20 cellular contexts compared by ENCODE assay signal in the genomic region with DNA sequence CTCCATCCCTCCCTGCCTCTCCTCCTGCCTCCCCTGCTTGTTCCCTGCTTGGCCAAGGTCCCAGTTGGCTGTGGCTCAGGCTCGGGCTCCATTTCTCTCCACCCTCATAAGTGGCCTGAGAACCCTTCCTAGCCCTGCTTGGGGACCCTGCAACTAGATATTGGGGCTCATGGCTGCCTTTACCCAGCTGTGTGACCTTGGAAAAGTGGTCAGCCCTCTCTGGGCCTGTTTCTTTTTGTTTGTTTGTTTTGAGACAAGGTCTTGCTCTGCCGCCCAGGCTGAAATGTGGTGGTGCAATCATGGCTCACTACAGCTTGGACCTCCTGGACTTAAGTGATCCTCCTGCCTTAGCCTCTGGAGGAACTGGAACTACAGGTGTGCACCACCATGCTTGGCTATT. TPM values are rescaled to one million over a fixed set of nuclear protein-coding genes. Genes with fewer than 3 reads are reported as not detected.
DNase-seq lines count a peak whose midpoint lies in the region; ATAC-seq, FAIRE-seq and TF ChIP-seq lines count a peak whose summit lies in the region.
"Had no signal": no experiment of that assay in that cellular context is flagged by ENCODE, and none has a peak within 500 bp of the region (broad histone marks: within the 10 kb centered on the region; RNA-seq: fewer than 3 reads in every experiment).

No MANE protein-coding gene starts in this region.

- no peaks in the 10 kb centered on the region for H3K79me2 ChIP-seq in HepG2 (ENCODE audit: insufficient read depth, low read length)
- H3K79me2 ChIP-seq in K562 (ENCODE audit: control insufficient read depth, insufficient read depth, low read length): no peaks in the 10 kb centered on the region

- H3K27ac ChIP-seq in HepG2 (ENCODE audit: extremely low read length, insufficient read depth, low read length) (no peak overlapping the region), right lobe of liver (no peak overlapping the region), K562 (ENCODE audit: extremely low read depth, low read depth, low read length) (no peak overlapping the region), mucosa of rectum (ENCODE audit: low read depth in 2 of 2, low read length in 2 of 2) (peak overlapping the region; percentile 86 to 87)
- H3K27ac ChIP-seq: 22Rv1; BLaER1 treated with 17β-estradiol and CSF1 and Interleukin-3, amounts not matched to agents 10 nM and 100 nM had no signal

- H3K4me3 ChIP-seq in HepG2 (replicated peaks in 1 of 3; ENCODE audit: insufficient read depth in 1 of 3, low read depth in 2 of 3, low read length in 3 of 3) (no peak overlapping the region), right lobe of liver (no peak overlapping the region), K562 (no peak overlapping the region), mucosa of rectum (ENCODE audit: low read length in 2 of 2) (no peak overlapping the region)
- H3K4me3 ChIP-seq: A549; BLaER1 treated with 17β-estradiol and CSF1 and Interleukin-3, amounts not matched to agents 10 nM and 100 nM; GM12878 had no signal

- ATAC-seq in HepG2 (no peak), right lobe of liver (no peak), K562 (no peak), HG03520 (IDR thresholded peaks at IDR 0.05; ENCODE audit: unreplicated experiment) (no peak), HG03521 (IDR thresholded peaks at IDR 0.05; ENCODE audit: unreplicated experiment) (no peak)
- ATAC-seq: A549; CD8-positive, alpha-beta T cell; GM12878 had no signal

- H3K9ac ChIP-seq in HepG2 (ENCODE audit: insufficient read depth, low read depth, low read length) (no peak overlapping the region), K562 (ENCODE audit: insufficient read depth in 1 of 2, low read depth in 2 of 2, low read length in 2 of 2) (peak overlapping the region in 1 of 2 experiments; percentile 30; a peak in 1 of 4 replicates), mucosa of rectum (ENCODE audit: low read depth in 1 of 2, low read length in 2 of 2) (no peak overlapping the region)
- H3K9ac ChIP-seq: BLaER1 treated with 17β-estradiol and CSF1 and Interleukin-3, amounts not matched to agents 10 nM and 100 nM had no signal

- TF ChIP-seq RAD21 in HepG2 (CRISPR knock-in tag; IDR thresholded peaks at IDR 0.05) (no peak), K562 (CRISPR knock-in tag; conservative IDR thresholded peaks at IDR 0.05 in 1 of 2, IDR thresholded peaks at IDR 0.05 in 1 of 2) (no peak)

- H3K36me3 ChIP-seq in HepG2 (replicated peaks in 1 of 2; ENCODE audit: control insufficient read depth in 1 of 2, insufficient read depth in 2 of 2, low read length in 2 of 2): no peaks in the 10 kb centered on the region
- no peaks in the 10 kb centered on the region for H3K36me3 ChIP-seq in right lobe of liver
- H3K36me3 ChIP-seq in K562 (ENCODE audit: control insufficient read depth, insufficient read depth, low read length): no peaks in the 10 kb centered on the region
- H3K36me3 ChIP-seq in mucosa of rectum (ENCODE audit: control insufficient read depth in 2 of 2, insufficient read depth in 2 of 2, low read length in 2 of 2): no peaks in the 10 kb centered on the region
- H3K36me3 ChIP-seq: BLaER1 treated with 17β-estradiol and CSF1 and Interleukin-3, amounts not matched to agents 10 nM and 100 nM had no signal

- DNase-seq in HepG2 (ENCODE audit: low spot score) (no peak), right lobe of liver (no peak), K562 (ENCODE audit: extremely low read depth in 1 of 4, low spot score in 3 of 4) (no peak), hippocampal formation (lab: John Stamatoyannopoulos, UW) (no peak), mucosa of gallbladder (ENCODE audit: low spot score) (no peak)
- DNase-seq: Calu3; CD8-positive, alpha-beta T cell; DMS79 treated with DMSO at 0.1 percent for 48 hours; EL; HCEC 1CT; KBM-7 had no signal

- H3K4me1 ChIP-seq in HepG2 (ENCODE audit: insufficient read depth, low read length) (peaks cover 49% of the 10 kb centered on the region), right lobe of liver (peaks cover 0 to 17% (median 3%) of the 10 kb centered on the region in 4 donors), K562 (replicated peaks in 1 of 2; ENCODE audit: control insufficient read depth in 2 of 2, insufficient read depth in 2 of 2, low read length in 2 of 2) (peaks cover 11 to 18% of the 10 kb centered on the region in 2 experiments; a peak in 4 of 5 replicates), mucosa of rectum (ENCODE audit: control insufficient read depth in 2 of 2, insufficient read depth in 2 of 2, low read length in 2 of 2) (peaks cover 16 to 24% of the 10 kb centered on the region in 2 donors)

- 14% methylated on average over 2 of the region's 2 CpGs for WGBS in HepG2 (ENCODE audit: low lambda C conversion rate)
- no CpG with 5 or more reads among the region's 2 CpGs for WGBS in right lobe of liver (ENCODE audit: insufficient coverage, low coverage, low lambda C conversion rate, missing lambda C conversion rate)
- WGBS in K562 (ENCODE audit: insufficient coverage, low coverage, missing lambda C conversion rate): 52% methylated on average over 2 of the region's 2 CpGs

- BruUV-seq in HepG2 (replicated peaks; lab: Mats Ljungman, UMichigan) (no TSS peak), K562 (replicated peaks; lab: Mats Ljungman, UMichigan) (no TSS peak)

- H2AFZ ChIP-seq in HepG2 (ENCODE audit: low read length) (no peak overlapping the region), K562 (ENCODE audit: low read depth, low read length) (no peak overlapping the region)

- H3K4me2 ChIP-seq in HepG2 (ENCODE audit: low read depth, low read length) (no peak overlapping the region), K562 (ENCODE audit: insufficient read depth, low read length) (no peak overlapping the region)

- FAIRE-seq in HepG2 (lab: Jason Lieb, UNC) (no peak), K562 (lab: Jason Lieb, UNC) (no peak)
- FAIRE-seq: A549, GM12878, H54 had no signal

- intact Hi-C loops in HepG2 (cut with micrococcal nuclease; ENCODE audit: unreplicated experiment): no loop called here
- intact Hi-C loops in right lobe of liver (cut with DNase I): no loop called here
- intact Hi-C loops in K562 (cut with micrococcal nuclease): no loop called here

- H3K9me3 ChIP-seq in HepG2 (ENCODE audit: low read length): no peaks in the 10 kb centered on the region
- H3K9me3 ChIP-seq in right lobe of liver: no peaks in the 10 kb centered on the region
- no peaks in the 10 kb centered on the region for H3K9me3 ChIP-seq in K562 (replicated peaks; ENCODE audit: control insufficient read depth, insufficient read depth, low read depth, low read length)
- no peaks in the 10 kb centered on the region for H3K9me3 ChIP-seq in mucosa of rectum (ENCODE audit: control insufficient read depth in 2 of 2, low read length in 2 of 2)
- H3K9me3 ChIP-seq: A549 had no signal

- TF ChIP-seq CTCF in HepG2 (CRISPR knock-in tag; IDR thresholded peaks at IDR 0.05) (no peak), right lobe of liver (IDR thresholded peaks at IDR 0.05) (no peak), K562 (IDR thresholded peaks at IDR 0.05 in 2 of 3, conservative IDR thresholded peaks at IDR 0.05 in 1 of 3; ENCODE audit: insufficient read depth in 2 of 3, low read depth in 1 of 3, low read length in 3 of 3) (no peak)

- CTCF ChIA-PET in HepG2 (lab: Yijun Ruan, JAX; ENCODE audit: low intra/inter-chr PET ratio, low total read pairs) (no interaction called here), K562 (lab: Yijun Ruan, JAX; ENCODE audit: low intra/inter-chr PET ratio) (no interaction called here)

- in situ Hi-C loops in HepG2 (cut with HindIII; ENCODE audit: extremely low pct_ligation_motif_present, low pct_unique_long_range_greater_than_20kb): no loop called here
- in situ Hi-C loops in K562 (cut with MboI): loop anchor here (25.0 kb wide), 1 partner anchor 1144 kb away; a partner anchor contains a TSS

- H3K27me3 ChIP-seq in HepG2 (ENCODE audit: control insufficient read depth in 1 of 2, insufficient read depth in 2 of 2, low read length in 2 of 2) (no peaks in the 10 kb centered on the region), right lobe of liver (no peaks in the 10 kb centered on the region), K562 (ENCODE audit: control insufficient read depth in 2 of 2, insufficient read depth in 2 of 2, low read length in 2 of 2) (no peaks in the 10 kb centered on the region), mucosa of rectum (ENCODE audit: control insufficient read depth in 2 of 2, insufficient read depth in 2 of 2, low read length in 2 of 2) (peaks cover 0 to 3% of the 10 kb centered on the region in 2 donors)
- H3K27me3 ChIP-seq: BLaER1 treated with 17β-estradiol and CSF1 and Interleukin-3, amounts not matched to agents 10 nM and 100 nM had no signal

- TF ChIP-seq POLR2A in HepG2 (IDR thresholded peaks at IDR 0.05; ENCODE audit: insufficient read depth in 1 of 2, low read depth in 2 of 2, low read length in 2 of 2) (no peak), right lobe of liver (IDR thresholded peaks at IDR 0.05) (no peak), K562 (conservative IDR thresholded peaks at IDR 0.05) (no peak)

- TF ChIP-seq EP300 in HepG2 (IDR thresholded peaks at IDR 0.05; ENCODE audit: low read depth in 2 of 2, low read length in 2 of 2) (no peak), HepG2 (CRISPR knock-in tag; IDR thresholded peaks at IDR 0.05; ENCODE audit: borderline replicate concordance) (no peak), K562 (IDR thresholded peaks at IDR 0.05; ENCODE audit: low read length) (no peak)

- no peaks in the 10 kb centered on the region for H3K9me1 ChIP-seq in K562 (ENCODE audit: control insufficient read depth, insufficient read depth, low read length)

- POLR2A ChIA-PET in HepG2 (lab: Yijun Ruan, JAX) (no interaction called here), K562 (lab: Yijun Ruan, JAX) (interaction anchor here (0.7 kb wide), 1 partner anchor 664 kb away, joined by 3 read pairs; no protein-coding TSS in a partner anchor)

- H4K20me1 ChIP-seq in HepG2 (ENCODE audit: insufficient read depth, low read length) (no peaks in the 10 kb centered on the region), K562 (replicated peaks; ENCODE audit: control insufficient read depth, insufficient read depth, low read length) (no peaks in the 10 kb centered on the region)
- H4K20me1 ChIP-seq: BLaER1 treated with 17β-estradiol and CSF1 and Interleukin-3, amounts not matched to agents 10 nM and 100 nM had no signal

RNA-seq across cellular contexts. Expression of a gene that starts 20.3 kb away (rescaled TPM):
- total RNA-seq in HepG2 (2016; rRNA removed; fragmentation: Illumina TruSeq; extraction: Trizol): not detected in 2 replicates
- total RNA-seq in HepG2 (2016; cell fraction: cytosol; rRNA removed; fragmentation: Illumina TruSeq; extraction: Trizol; ENCODE audit: low read depth): not detected in 2 replicates
- total RNA-seq in HepG2 (2016; cell fraction: insoluble cytoplasmic fraction; rRNA removed; fragmentation: Illumina TruSeq; extraction: Trizol): not detected in 2 replicates
- not detected in 2 replicates for total RNA-seq in HepG2 (2016; cell fraction: membrane; rRNA removed; fragmentation: Illumina TruSeq; extraction: Trizol)
- total RNA-seq in HepG2 (2016; cell fraction: nucleus; rRNA removed; fragmentation: Illumina TruSeq; extraction: Trizol): not detected in 2 replicates
- polyA plus RNA-seq in HepG2 (2011; rRNA removed): not detected in 2 replicates
- polyA plus RNA-seq in HepG2 (2011; cell fraction: cytosol; rRNA removed): not detected in 2 replicates
- not detected in 2 replicates for polyA plus RNA-seq in HepG2 (2011; cell fraction: nucleus; rRNA removed)
- not detected in 2 replicates for polyA plus RNA-seq in HepG2 (2012)
- polyA plus RNA-seq in HepG2 (2016; cell fraction: cytosol; fragmentation: Illumina TruSeq; extraction: Trizol; ENCODE audit: low read depth): not detected in 2 replicates
- not detected in 2 replicates for polyA plus RNA-seq in HepG2 (2016; cell fraction: insoluble cytoplasmic fraction; fragmentation: Illumina TruSeq; extraction: Trizol; ENCODE audit: low read depth)
- not detected in 2 replicates for polyA plus RNA-seq in HepG2 (2016; cell fraction: membrane; fragmentation: Illumina TruSeq; extraction: Trizol; ENCODE audit: low read depth)
- polyA plus RNA-seq in HepG2 (2016; cell fraction: nucleus; fragmentation: Illumina TruSeq; extraction: Trizol; ENCODE audit: insufficient read depth, low read depth): not detected in 2 replicates
- not detected in 2 replicates for polyA minus RNA-seq in HepG2 (2011; rRNA and poly(A)+ RNA removed; ENCODE audit: low replicate concordance)
- polyA minus RNA-seq in HepG2 (2011; cell fraction: cytosol; rRNA and poly(A)+ RNA removed): not detected in 2 replicates
- not detected in 2 replicates for polyA minus RNA-seq in HepG2 (2011; cell fraction: nucleus; rRNA and poly(A)+ RNA removed)
- total RNA-seq in right lobe of liver: not detected
- not detected in 2 replicates for total RNA-seq in K562 (2011; cell fraction: chromatin; rRNA removed; ENCODE audit: low replicate concordance)
- total RNA-seq in K562 (2011; cell fraction: nucleolus; rRNA removed): not detected in 2 replicates
- not detected in 2 replicates for total RNA-seq in K562 (2011; cell fraction: nucleoplasm; rRNA removed)
- not detected in 2 replicates for total RNA-seq in K562 (2014; rRNA removed)
- total RNA-seq in K562 (2014; rRNA removed; fragmentation: Illumina TruSeq; extraction: Trizol): not detected in 2 replicates
- not detected in 2 replicates for total RNA-seq in K562 (2015; rRNA removed; fragmentation: Illumina TruSeq; extraction: Trizol)
- not detected in 2 replicates for total RNA-seq in K562 (2021)
- not detected in 2 replicates for polyA plus RNA-seq in K562 (2011; rRNA removed)
- not detected in 2 replicates for polyA plus RNA-seq in K562 (2011; cell fraction: cytosol; rRNA removed)
- not detected in 2 replicates for polyA plus RNA-seq in K562 (2011; cell fraction: nucleus; rRNA removed)
- polyA plus RNA-seq in K562 (2012): not detected in 2 replicates
- not detected in 2 replicates for polyA plus RNA-seq in K562 (2014; fragmentation: Illumina TruSeq; extraction: Trizol)
- not detected for polyA plus RNA-seq in K562 (2014; fragmentation: Nextera tagmentation; extraction: Ambion mirVana)
- not detected in 2 replicates for polyA plus RNA-seq in K562 (2014; rRNA removed)
- polyA minus RNA-seq in K562 (2011; rRNA and poly(A)+ RNA removed): not detected in 2 replicates
- polyA minus RNA-seq in K562 (2011; cell fraction: cytosol; rRNA and poly(A)+ RNA removed): not detected in 2 replicates
- polyA minus RNA-seq in K562 (2011; cell fraction: nucleus; rRNA and poly(A)+ RNA removed): not detected in 2 replicates
- not detected for total RNA-seq in mucosa of gallbladder
- total RNA-seq: Calu3; CD8-positive, alpha-beta T cell; G401; GM12878 had no signal
- polyA plus RNA-seq: A549, GM12878 had no signal

RNA-seq across cellular contexts. Expression of a gene that starts 35.6 kb away (rescaled TPM):
- 19.7 and 23.2 TPM in 2 replicates for total RNA-seq in HepG2 (2016; rRNA removed; fragmentation: Illumina TruSeq; extraction: Trizol)
- total RNA-seq in HepG2 (2016; cell fraction: cytosol; rRNA removed; fragmentation: Illumina TruSeq; extraction: Trizol; ENCODE audit: low read depth): 18.4 and 24.3 TPM in 2 replicates
- total RNA-seq in HepG2 (2016; cell fraction: insoluble cytoplasmic fraction; rRNA removed; fragmentation: Illumina TruSeq; extraction: Trizol): 14.9 and 23.0 TPM in 2 replicates
- 24.4 and 32.7 TPM in 2 replicates for total RNA-seq in HepG2 (2016; cell fraction: membrane; rRNA removed; fragmentation: Illumina TruSeq; extraction: Trizol)
- total RNA-seq in HepG2 (2016; cell fraction: nucleus; rRNA removed; fragmentation: Illumina TruSeq; extraction: Trizol): 16.1 and 17.6 TPM in 2 replicates
- 15.0 and 15.2 TPM in 2 replicates for polyA plus RNA-seq in HepG2 (2011; rRNA removed)
- 13.5 and 23.6 TPM in 2 replicates for polyA plus RNA-seq in HepG2 (2011; cell fraction: cytosol; rRNA removed)
- polyA plus RNA-seq in HepG2 (2011; cell fraction: nucleus; rRNA removed): 32.3 and 35.7 TPM in 2 replicates
- polyA plus RNA-seq in HepG2 (2012): 11.0 and 19.0 TPM in 2 replicates
- 34.7 and 53.1 TPM in 2 replicates for polyA plus RNA-seq in HepG2 (2016; cell fraction: cytosol; fragmentation: Illumina TruSeq; extraction: Trizol; ENCODE audit: low read depth)
- polyA plus RNA-seq in HepG2 (2016; cell fraction: insoluble cytoplasmic fraction; fragmentation: Illumina TruSeq; extraction: Trizol; ENCODE audit: low read depth): 31.6 and 43.1 TPM in 2 replicates
- polyA plus RNA-seq in HepG2 (2016; cell fraction: membrane; fragmentation: Illumina TruSeq; extraction: Trizol; ENCODE audit: low read depth): 52.5 and 57.8 TPM in 2 replicates
- 45.1 and 46.7 TPM in 2 replicates for polyA plus RNA-seq in HepG2 (2016; cell fraction: nucleus; fragmentation: Illumina TruSeq; extraction: Trizol; ENCODE audit: insufficient read depth, low read depth)
- polyA minus RNA-seq in HepG2 (2011; rRNA and poly(A)+ RNA removed; ENCODE audit: low replicate concordance): 16.8 and 42.0 TPM in 2 replicates
- polyA minus RNA-seq in HepG2 (2011; cell fraction: cytosol; rRNA and poly(A)+ RNA removed): 13.8 and 17.6 TPM in 2 replicates
- 10.1 and 16.6 TPM in 2 replicates for polyA minus RNA-seq in HepG2 (2011; cell fraction: nucleus; rRNA and poly(A)+ RNA removed)
- 10 to 100 TPM; 45.2 to 74.9 (median 55.7) TPM for total RNA-seq in right lobe of liver
- 21.8 and 52.5 TPM in 2 replicates for total RNA-seq in K562 (2011; cell fraction: chromatin; rRNA removed; ENCODE audit: low replicate concordance)
- 47.5 and 51.3 TPM in 2 replicates for total RNA-seq in K562 (2011; cell fraction: nucleolus; rRNA removed)
- 24.7 and 43.2 TPM in 2 replicates for total RNA-seq in K562 (2011; cell fraction: nucleoplasm; rRNA removed)
- 34.6 and 53.3 TPM in 2 replicates for total RNA-seq in K562 (2014; rRNA removed)
- 5.4 and 7.5 TPM in 2 replicates for total RNA-seq in K562 (2014; rRNA removed; fragmentation: Illumina TruSeq; extraction: Trizol)
- total RNA-seq in K562 (2015; rRNA removed; fragmentation: Illumina TruSeq; extraction: Trizol): 21.7 and 22.1 TPM in 2 replicates
- total RNA-seq in K562 (2021): 47.4 and 50.2 TPM in 2 replicates
- 11.4 and 28.8 TPM in 2 replicates for polyA plus RNA-seq in K562 (2011; rRNA removed)
- 58.0 and 87.1 TPM in 2 replicates for polyA plus RNA-seq in K562 (2011; cell fraction: cytosol; rRNA removed)
- 48.5 and 50.6 TPM in 2 replicates for polyA plus RNA-seq in K562 (2011; cell fraction: nucleus; rRNA removed)
- polyA plus RNA-seq in K562 (2012): 53.8 and 114 TPM in 2 replicates
- 41.5 and 56.9 TPM in 2 replicates for polyA plus RNA-seq in K562 (2014; fragmentation: Illumina TruSeq; extraction: Trizol)
- 1 to 10 TPM; 4.4 to 8.4 TPM for polyA plus RNA-seq in K562 (2014; fragmentation: Nextera tagmentation; extraction: Ambion mirVana)
- 34.6 and 37.1 TPM in 2 replicates for polyA plus RNA-seq in K562 (2014; rRNA removed)
- polyA minus RNA-seq in K562 (2011; rRNA and poly(A)+ RNA removed): 8.8 and 13.2 TPM in 2 replicates
- polyA minus RNA-seq in K562 (2011; cell fraction: cytosol; rRNA and poly(A)+ RNA removed): 28.2 and 40.6 TPM in 2 replicates
- 15.3 and 30.5 TPM in 2 replicates for polyA minus RNA-seq in K562 (2011; cell fraction: nucleus; rRNA and poly(A)+ RNA removed)
- total RNA-seq in mucosa of gallbladder: 95.5 TPM

RNA-seq across cellular contexts. Expression of a gene that starts 38.4 kb away (rescaled TPM):
- total RNA-seq in HepG2 (2016; rRNA removed; fragmentation: Illumina TruSeq; extraction: Trizol): 7.7 and 8.5 TPM in 2 replicates
- 2.1 and 3.4 TPM in 2 replicates for total RNA-seq in HepG2 (2016; cell fraction: cytosol; rRNA removed; fragmentation: Illumina TruSeq; extraction: Trizol; ENCODE audit: low read depth)
- 6.0 and 8.5 TPM in 2 replicates for total RNA-seq in HepG2 (2016; cell fraction: insoluble cytoplasmic fraction; rRNA removed; fragmentation: Illumina TruSeq; extraction: Trizol)
- total RNA-seq in HepG2 (2016; cell fraction: membrane; rRNA removed; fragmentation: Illumina TruSeq; extraction: Trizol): 8.3 and 9.9 TPM in 2 replicates
- total RNA-seq in HepG2 (2016; cell fraction: nucleus; rRNA removed; fragmentation: Illumina TruSeq; extraction: Trizol): 7.3 and 8.9 TPM in 2 replicates
- polyA plus RNA-seq in HepG2 (2011; rRNA removed): 8.2 and 9.4 TPM in 2 replicates
- 5.2 and 10.7 TPM in 2 replicates for polyA plus RNA-seq in HepG2 (2011; cell fraction: cytosol; rRNA removed)
- polyA plus RNA-seq in HepG2 (2011; cell fraction: nucleus; rRNA removed): 38.2 and 58.0 TPM in 2 replicates
- polyA plus RNA-seq in HepG2 (2012): 4.4 and 9.1 TPM in 2 replicates
- 3.2 and 3.6 TPM in 2 replicates for polyA plus RNA-seq in HepG2 (2016; cell fraction: cytosol; fragmentation: Illumina TruSeq; extraction: Trizol; ENCODE audit: low read depth)
- 5.6 and 8.6 TPM in 2 replicates for polyA plus RNA-seq in HepG2 (2016; cell fraction: insoluble cytoplasmic fraction; fragmentation: Illumina TruSeq; extraction: Trizol; ENCODE audit: low read depth)
- 7.7 and 8.1 TPM in 2 replicates for polyA plus RNA-seq in HepG2 (2016; cell fraction: membrane; fragmentation: Illumina TruSeq; extraction: Trizol; ENCODE audit: low read depth)
- 19.9 and 22.6 TPM in 2 replicates for polyA plus RNA-seq in HepG2 (2016; cell fraction: nucleus; fragmentation: Illumina TruSeq; extraction: Trizol; ENCODE audit: insufficient read depth, low read depth)
- polyA minus RNA-seq in HepG2 (2011; rRNA and poly(A)+ RNA removed; ENCODE audit: low replicate concordance): 29.1 and 72.8 TPM in 2 replicates
- 10.6 and 11.6 TPM in 2 replicates for polyA minus RNA-seq in HepG2 (2011; cell fraction: cytosol; rRNA and poly(A)+ RNA removed)
- polyA minus RNA-seq in HepG2 (2011; cell fraction: nucleus; rRNA and poly(A)+ RNA removed): 6.8 and 9.1 TPM in 2 replicates
- 10 to 100 TPM in 4 of 6 experiments, 1 to 10 TPM in 2; 8.6 to 21.3 (median 15.0) TPM for total RNA-seq in right lobe of liver
- total RNA-seq in K562 (2011; cell fraction: chromatin; rRNA removed; ENCODE audit: low replicate concordance): 48.7 and 132 TPM in 2 replicates
- total RNA-seq in K562 (2011; cell fraction: nucleolus; rRNA removed): 82.2 and 92.7 TPM in 2 replicates
- 41.5 and 53.5 TPM in 2 replicates for total RNA-seq in K562 (2011; cell fraction: nucleoplasm; rRNA removed)
- 33.6 and 47.6 TPM in 2 replicates for total RNA-seq in K562 (2014; rRNA removed)
- total RNA-seq in K562 (2014; rRNA removed; fragmentation: Illumina TruSeq; extraction: Trizol): 9.3 and 11.2 TPM in 2 replicates
- 17.4 and 17.7 TPM in 2 replicates for total RNA-seq in K562 (2015; rRNA removed; fragmentation: Illumina TruSeq; extraction: Trizol)
- 50.2 and 53.7 TPM in 2 replicates for total RNA-seq in K562 (2021)
- polyA plus RNA-seq in K562 (2011; rRNA removed): 14.7 and 18.8 TPM in 2 replicates
- polyA plus RNA-seq in K562 (2011; cell fraction: cytosol; rRNA removed): 15.2 and 52.3 TPM in 2 replicates
- polyA plus RNA-seq in K562 (2011; cell fraction: nucleus; rRNA removed): 72.4 and 144 TPM in 2 replicates
- polyA plus RNA-seq in K562 (2012): 24.1 and 32.9 TPM in 2 replicates
- polyA plus RNA-seq in K562 (2014; fragmentation: Illumina TruSeq; extraction: Trizol): 16.0 and 24.4 TPM in 2 replicates
- under 1 TPM; 0.11 to 0.25 TPM for polyA plus RNA-seq in K562 (2014; fragmentation: Nextera tagmentation; extraction: Ambion mirVana)
- 35.0 and 42.3 TPM in 2 replicates for polyA plus RNA-seq in K562 (2014; rRNA removed)
- polyA minus RNA-seq in K562 (2011; rRNA and poly(A)+ RNA removed): 4.8 and 6.9 TPM in 2 replicates
- 15.8 and 16.3 TPM in 2 replicates for polyA minus RNA-seq in K562 (2011; cell fraction: cytosol; rRNA and poly(A)+ RNA removed)
- polyA minus RNA-seq in K562 (2011; cell fraction: nucleus; rRNA and poly(A)+ RNA removed): 28.3 and 31.1 TPM in 2 replicates
- 51.0 TPM for total RNA-seq in mucosa of gallbladder

RNA-seq across cellular contexts. Expression of a gene that starts 40.0 kb away (rescaled TPM):
- total RNA-seq in HepG2 (2016; rRNA removed; fragmentation: Illumina TruSeq; extraction: Trizol): not detected in 2 replicates
- not detected in 2 replicates for total RNA-seq in HepG2 (2016; cell fraction: cytosol; rRNA removed; fragmentation: Illumina TruSeq; extraction: Trizol; ENCODE audit: low read depth)
- not detected in 2 replicates for total RNA-seq in HepG2 (2016; cell fraction: insoluble cytoplasmic fraction; rRNA removed; fragmentation: Illumina TruSeq; extraction: Trizol)
- total RNA-seq in HepG2 (2016; cell fraction: membrane; rRNA removed; fragmentation: Illumina TruSeq; extraction: Trizol): not detected in 2 replicates
- not detected in 2 replicates for total RNA-seq in HepG2 (2016; cell fraction: nucleus; rRNA removed; fragmentation: Illumina TruSeq; extraction: Trizol)
- 0.33 TPM in 1 of 2 replicates, not detected in the other for polyA plus RNA-seq in HepG2 (2011; rRNA removed)
- 0.27 and 0.32 TPM in 2 replicates for polyA plus RNA-seq in HepG2 (2011; cell fraction: cytosol; rRNA removed)
- polyA plus RNA-seq in HepG2 (2011; cell fraction: nucleus; rRNA removed): 0.35 and 0.42 TPM in 2 replicates
- polyA plus RNA-seq in HepG2 (2012): not detected in 2 replicates
- polyA plus RNA-seq in HepG2 (2016; cell fraction: cytosol; fragmentation: Illumina TruSeq; extraction: Trizol; ENCODE audit: low read depth): not detected in 2 replicates
- polyA plus RNA-seq in HepG2 (2016; cell fraction: insoluble cytoplasmic fraction; fragmentation: Illumina TruSeq; extraction: Trizol; ENCODE audit: low read depth): not detected in 2 replicates
- polyA plus RNA-seq in HepG2 (2016; cell fraction: membrane; fragmentation: Illumina TruSeq; extraction: Trizol; ENCODE audit: low read depth): not detected in 2 replicates
- not detected in 2 replicates for polyA plus RNA-seq in HepG2 (2016; cell fraction: nucleus; fragmentation: Illumina TruSeq; extraction: Trizol; ENCODE audit: insufficient read depth, low read depth)
- polyA minus RNA-seq in HepG2 (2011; rRNA and poly(A)+ RNA removed; ENCODE audit: low replicate concordance): 3.7 and 5.0 TPM in 2 replicates
- not detected in 2 replicates for polyA minus RNA-seq in HepG2 (2011; cell fraction: cytosol; rRNA and poly(A)+ RNA removed)
- polyA minus RNA-seq in HepG2 (2011; cell fraction: nucleus; rRNA and poly(A)+ RNA removed): not detected in 2 replicates
- 10 to 100 TPM; 16.6 to 51.4 (median 32.3) TPM for total RNA-seq in right lobe of liver
- total RNA-seq in K562 (2011; cell fraction: chromatin; rRNA removed; ENCODE audit: low replicate concordance): 78.9 and 217 TPM in 2 replicates
- 419 and 483 TPM in 2 replicates for total RNA-seq in K562 (2011; cell fraction: nucleolus; rRNA removed)
- 278 and 289 TPM in 2 replicates for total RNA-seq in K562 (2011; cell fraction: nucleoplasm; rRNA removed)
- total RNA-seq in K562 (2014; rRNA removed): 2,150 and 3,084 TPM in 2 replicates
- 412 and 592 TPM in 2 replicates for total RNA-seq in K562 (2014; rRNA removed; fragmentation: Illumina TruSeq; extraction: Trizol)
- total RNA-seq in K562 (2015; rRNA removed; fragmentation: Illumina TruSeq; extraction: Trizol): 1,399 and 1,422 TPM in 2 replicates
- total RNA-seq in K562 (2021): 1,400 and 1,492 TPM in 2 replicates
- polyA plus RNA-seq in K562 (2011; rRNA removed): 910 and 997 TPM in 2 replicates
- polyA plus RNA-seq in K562 (2011; cell fraction: cytosol; rRNA removed): 1,621 and 2,879 TPM in 2 replicates
- 798 and 965 TPM in 2 replicates for polyA plus RNA-seq in K562 (2011; cell fraction: nucleus; rRNA removed)
- polyA plus RNA-seq in K562 (2012): 1,622 and 1,822 TPM in 2 replicates
- 1,177 and 1,409 TPM in 2 replicates for polyA plus RNA-seq in K562 (2014; fragmentation: Illumina TruSeq; extraction: Trizol)
- polyA plus RNA-seq in K562 (2014; fragmentation: Nextera tagmentation; extraction: Ambion mirVana): 1,000 to 10,000 TPM in 1 of 2 experiments, 100 to 1,000 TPM in 1; 739 to 1,204 TPM
- 1,679 and 1,695 TPM in 2 replicates for polyA plus RNA-seq in K562 (2014; rRNA removed)
- polyA minus RNA-seq in K562 (2011; rRNA and poly(A)+ RNA removed): 380 and 408 TPM in 2 replicates
- 440 and 451 TPM in 2 replicates for polyA minus RNA-seq in K562 (2011; cell fraction: cytosol; rRNA and poly(A)+ RNA removed)
- 118 and 167 TPM in 2 replicates for polyA minus RNA-seq in K562 (2011; cell fraction: nucleus; rRNA and poly(A)+ RNA removed)
- total RNA-seq in mucosa of gallbladder: 1,142 TPM

Comparison
In these comparisons a context has a peak if more than half of its experiments do, and no peak if none do; other contexts are left out.
1. H3K27ac ChIP-seq: peak in mucosa of rectum (2 of 2); none in HepG2 (single experiment), right lobe of liver (0 of 3) and K562 (single experiment).